Comparison of ENCODE assay signal across 1 cellular context in genomic region chr6:5205877-5206840, GRCh38.
TF ChIP-seq lines count a peak whose summit lies in the region.

No MANE protein-coding gene starts in this region.

TF ChIP-seq in IMR-90, 13 proteins besides CTCF, POLR2A, EP300 and RAD21:
- TF ChIP-seq CEBPB (IDR thresholded peaks at IDR 0.05; ENCODE audit: low read depth, low read length): peak; percentile 60
- no peak for TF ChIP-seq MXI1 (IDR thresholded peaks at IDR 0.05; ENCODE audit: borderline replicate concordance, low read depth, low read length)
- TF ChIP-seq MAZ (IDR thresholded peaks at IDR 0.05; ENCODE audit: borderline replicate concordance, low read depth, low read length): 0 out of 2 replicates have a peak, but pooled peaks have one; percentile 16
- TF ChIP-seq FOS (IDR thresholded peaks at IDR 0.05; ENCODE audit: low read depth, low read length): no peak
- TF ChIP-seq MAFK (IDR thresholded peaks at IDR 0.05; ENCODE audit: low read depth, low read length): no peak
- no peak for TF ChIP-seq RCOR1 (IDR thresholded peaks at IDR 0.05; ENCODE audit: insufficient replicate concordance, low read length)
